In genomic region chr10:73965890-73966768, GRCh38 we compare ENCODE assay signal across 9 cellular contexts. TPM values are rescaled to one million over a fixed set of nuclear protein-coding genes. Genes with fewer than 3 reads are reported as not detected.
DNase-seq lines count a peak whose midpoint lies in the region; ATAC-seq, FAIRE-seq and TF ChIP-seq lines count a peak whose summit lies in the region.
"Had no signal": no experiment of that assay in that cellular context is flagged by ENCODE, and none has a peak within 500 bp of the region (broad histone marks: within the 10 kb centered on the region; RNA-seq: fewer than 3 reads in every experiment).

No MANE protein-coding gene starts in this region.

- H3K4me1 Mint-ChIP-seq in activated CD4-positive, alpha-beta T cell treated with anti-CD3 and anti-CD28 coated beads, Interleukin-2, amount 10 ng/mL, durations not matched to agents 7 days and 5 days = peaks cover 9% of the 10 kb centered on the region
- H3K4me1 Mint-ChIP-seq in astrocyte (ENCODE audit: low read depth, unreplicated experiment) = peaks cover 26% of the 10 kb centered on the region

- no peaks in the 10 kb centered on the region for H3K36me3 Mint-ChIP-seq in activated CD4-positive, alpha-beta T cell treated with anti-CD3 and anti-CD28 coated beads, Interleukin-2, amount 10 ng/mL, durations not matched to agents 7 days and 5 days (ENCODE audit: low read depth)
- H3K36me3 Mint-ChIP-seq in astrocyte (ENCODE audit: low read depth, unreplicated experiment) = no peaks in the 10 kb centered on the region

- TF ChIP-seq CTCF in astrocyte (IDR thresholded peaks at IDR 0.05; ENCODE audit: insufficient read depth, low read depth, low read length) = no peak

- POLR2A ChIA-PET in activated CD4-positive, alpha-beta T cell treated with anti-CD3 and anti-CD28 coated beads, Interleukin-2, amount 10 ng/mL, durations not matched to agents 7 days and 5 days (lab: Charles Lee) = no interaction called here

- H3K4me3 ChIP-seq in astrocyte (ENCODE audit: insufficient read depth, low read depth, low read length) (no peak overlapping the region), right cardiac atrium (ENCODE audit: low read length) (no peak overlapping the region), rectal smooth muscle tissue (ENCODE audit: low read length) (peak overlapping the region; percentile 32)

- peaks cover 3% of the 10 kb centered on the region for H3K27me3 Mint-ChIP-seq in activated CD4-positive, alpha-beta T cell treated with anti-CD3 and anti-CD28 coated beads, Interleukin-2, amount 10 ng/mL, durations not matched to agents 7 days and 5 days
- H3K27me3 Mint-ChIP-seq in astrocyte (ENCODE audit: low read depth, unreplicated experiment) = no peaks in the 10 kb centered on the region

- DNase-seq in activated CD4-positive, alpha-beta T cell treated with anti-CD3 and anti-CD28 coated beads, Interleukin-2, amount 10 ng/mL, durations not matched to agents 7 days and 5 days = no peak
- DNase-seq in activated CD4-positive, alpha-beta T cell treated with anti-CD3 and anti-CD28 coated beads for 1 hour = no peak
- DNase-seq in astrocyte (ENCODE audit: low read depth) = peak; percentile 99
- DNase-seq in right cardiac atrium = peak; percentile 86 to 90 (median 89)
- DNase-seq in SHP77 treated with DMSO at 0.1 percent for 48 hours (lab: John Stamatoyannopoulos, UW) = no peak
- no peak for DNase-seq in T-helper 1 cell
- DNase-seq in NCI-H2029 treated with DMSO at 0.1 percent for 48 hours (lab: John Stamatoyannopoulos, UW) = no peak

- 14% methylated on average over 16 of the region's 16 CpGs for WGBS in right cardiac atrium

- H3K27me3 ChIP-seq in astrocyte (ENCODE audit: insufficient read depth, low read length) = no peaks in the 10 kb centered on the region
- no peaks in the 10 kb centered on the region for H3K27me3 ChIP-seq in right cardiac atrium (ENCODE audit: control insufficient read depth, insufficient read depth)
- no peaks in the 10 kb centered on the region for H3K27me3 ChIP-seq in rectal smooth muscle tissue (ENCODE audit: control insufficient read depth, insufficient read depth, low read length)

- peak overlapping the region; percentile 78 for H3K4me2 ChIP-seq in astrocyte (ENCODE audit: low read length)

- H3K79me2 ChIP-seq in astrocyte (ENCODE audit: insufficient read depth, low read length) = no peaks in the 10 kb centered on the region

- H3K36me3 ChIP-seq in astrocyte (ENCODE audit: insufficient read depth, low read length) (no peaks in the 10 kb centered on the region), rectal smooth muscle tissue (ENCODE audit: control insufficient read depth, insufficient read depth, low read length) (no peaks in the 10 kb centered on the region)

- H3K27ac ChIP-seq in astrocyte (ENCODE audit: low read depth, low read length) (peak overlapping the region; percentile 73), right cardiac atrium (ENCODE audit: low read length) (peak overlapping the region; percentile 78), rectal smooth muscle tissue (ENCODE audit: low read depth, low read length) (peak overlapping the region; percentile 95)
- H3K27ac ChIP-seq: C4-2B had no signal

- peak overlapping the region; percentile 73 for H3K27ac Mint-ChIP-seq in activated CD4-positive, alpha-beta T cell treated with anti-CD3 and anti-CD28 coated beads, Interleukin-2, amount 10 ng/mL, durations not matched to agents 7 days and 5 days
- H3K27ac Mint-ChIP-seq in astrocyte (ENCODE audit: unreplicated experiment) = peak overlapping the region; percentile 96

- ATAC-seq in right cardiac atrium = peak; percentile 95

- no peaks in the 10 kb centered on the region for H4K20me1 ChIP-seq in astrocyte (ENCODE audit: insufficient read depth, low read length)

- H2AFZ ChIP-seq in astrocyte (ENCODE audit: low read depth, low read length) = peak overlapping the region; percentile 71

- intact Hi-C loops in right cardiac atrium (cut with DNase I) = no loop called here

- H3K4me1 ChIP-seq in astrocyte (ENCODE audit: insufficient read depth, low read length) = peaks cover 33% of the 10 kb centered on the region
- H3K4me1 ChIP-seq in right cardiac atrium (ENCODE audit: control insufficient read depth, insufficient read depth, low read length) = peaks cover 4% of the 10 kb centered on the region
- H3K4me1 ChIP-seq in rectal smooth muscle tissue (ENCODE audit: control insufficient read depth, insufficient read depth, low read length) = peaks cover 31% of the 10 kb centered on the region

- CTCF ChIA-PET in activated CD4-positive, alpha-beta T cell treated with anti-CD3 and anti-CD28 coated beads, Interleukin-2, amount 10 ng/mL, durations not matched to agents 7 days and 5 days (lab: Charles Lee) = interaction anchor here (0.6 to 1.7 kb wide), 4 partner anchors 9 to 1492 kb away, joined by 3 to 6 read pairs (median 4); no protein-coding TSS in a partner anchor

- H3K9ac ChIP-seq in astrocyte (ENCODE audit: low read length) = peak overlapping the region; percentile 53
- no peak overlapping the region for H3K9ac ChIP-seq in rectal smooth muscle tissue (ENCODE audit: low read length)

- no peaks in the 10 kb centered on the region for H3K9me3 Mint-ChIP-seq in activated CD4-positive, alpha-beta T cell treated with anti-CD3 and anti-CD28 coated beads, Interleukin-2, amount 10 ng/mL, durations not matched to agents 7 days and 5 days
- no peaks in the 10 kb centered on the region for H3K9me3 Mint-ChIP-seq in astrocyte (ENCODE audit: unreplicated experiment)

- H3K9me3 ChIP-seq in astrocyte (ENCODE audit: insufficient read depth, low read depth, low read length) (no peaks in the 10 kb centered on the region), right cardiac atrium (ENCODE audit: control insufficient read depth, low read length) (no peaks in the 10 kb centered on the region)

- FAIRE-seq in astrocyte (lab: Jason Lieb, UNC) = peak; percentile 95

- no peak overlapping the region for H3K4me3 Mint-ChIP-seq in activated CD4-positive, alpha-beta T cell treated with anti-CD3 and anti-CD28 coated beads, Interleukin-2, amount 10 ng/mL, durations not matched to agents 7 days and 5 days
- peak overlapping the region; percentile 61 for H3K4me3 Mint-ChIP-seq in astrocyte (ENCODE audit: unreplicated experiment)

RNA-seq across cellular contexts. Expression of gene VCL, which starts 31.8 kb away (rescaled TPM):
- 10 to 100 TPM; 75.5 to 86.4 TPM for total RNA-seq in activated CD4-positive, alpha-beta T cell treated with anti-CD3 and anti-CD28 coated beads, Interleukin-2, amount 10 ng/mL, durations not matched to agents 7 days and 5 days
- total RNA-seq in astrocyte (469 and 474 TPM in 2 replicates), right cardiac atrium (100 to 1,000 TPM; 203 to 246 (median 224) TPM)
- polyA plus RNA-seq in right cardiac atrium = 74.6 TPM

RNA-seq across cellular contexts. Expression of gene PLAU, which starts 55.2 kb away (rescaled TPM):
- under 1 TPM; 0.89 to 0.96 TPM for total RNA-seq in activated CD4-positive, alpha-beta T cell treated with anti-CD3 and anti-CD28 coated beads, Interleukin-2, amount 10 ng/mL, durations not matched to agents 7 days and 5 days
- total RNA-seq in astrocyte (81.2 and 90.2 TPM in 2 replicates), right cardiac atrium (1 to 10 TPM; 4.8 to 7.1 (median 5.6) TPM)
- polyA plus RNA-seq in right cardiac atrium = 7.0 TPM

Comparison
In these comparisons a context has a peak if more than half of its experiments do, and no peak if none do; other contexts are left out.
1. DNase-seq: peak in astrocyte (single experiment) and right cardiac atrium (3 of 3); none in activated CD4-positive, alpha-beta T cell treated with anti-CD3 and anti-CD28 coated beads, Interleukin-2, amount 10 ng/mL, durations not matched to agents 7 days and 5 days (single experiment), activated CD4-positive, alpha-beta T cell treated with anti-CD3 and anti-CD28 coated beads for 1 hour (single experiment), SHP77 treated with DMSO at 0.1 percent for 48 hours (single experiment), T-helper 1 cell (0 of 5) and NCI-H2029 treated with DMSO at 0.1 percent for 48 hours (single experiment).
2. RNA of gene PLAU, which starts 55.2 kb away (total RNA-seq): 81.2 to 90.2 TPM in astrocyte; 4.8 to 7.1 TPM in right cardiac atrium and 0.89 to 0.96 TPM in activated CD4-positive, alpha-beta T cell treated with anti-CD3 and anti-CD28 coated beads, Interleukin-2, amount 10 ng/mL, durations not matched to agents 7 days and 5 days; every median in the first group is over 10 times any median in the second.
3. Peak in every context shown above with its lines, with median percentiles within 50 percentile points of each other: H3K27ac ChIP-seq.